Comparison of ENCODE assay signal across 1 cellular context in the genomic region with DNA sequence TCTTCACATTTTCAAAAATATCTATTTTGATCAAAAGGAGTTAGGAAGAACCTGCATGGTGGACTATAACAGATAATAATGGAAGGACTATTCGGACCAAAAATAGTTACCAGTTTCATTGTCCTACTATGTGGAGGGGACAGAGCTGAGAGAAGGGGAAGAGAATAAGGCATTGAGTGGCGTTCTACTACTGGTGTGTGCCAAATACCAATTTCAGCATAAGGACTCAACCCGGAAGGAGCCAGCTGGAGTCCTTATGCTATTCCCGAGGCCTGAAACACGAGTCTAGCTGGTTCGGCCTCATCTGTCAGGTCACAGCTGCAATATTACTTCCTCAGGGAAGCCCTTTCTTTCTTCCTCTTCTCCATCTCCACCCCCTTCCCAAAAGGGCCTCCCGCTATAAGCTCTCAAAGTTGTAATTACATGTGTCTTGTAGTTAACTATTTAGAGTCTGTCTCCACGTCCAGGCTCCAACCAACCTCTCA.
TF ChIP-seq lines count a peak whose summit lies in the region.

No MANE protein-coding gene starts in this region.

TF ChIP-seq in GM12878, 131 proteins besides CTCF, POLR2A, EP300 and RAD21:
- TF ChIP-seq NFYA (IDR thresholded peaks at IDR 0.05; ENCODE audit: borderline replicate concordance, low read depth, low read length), result no peak
- no peak for TF ChIP-seq STAT1 (conservative IDR thresholded peaks at IDR 0.05)
- TF ChIP-seq RELA (IDR thresholded peaks at IDR 0.05; ENCODE audit: borderline replicate concordance, partially characterized antibody), result no peak
- TF ChIP-seq, protein P1, sequence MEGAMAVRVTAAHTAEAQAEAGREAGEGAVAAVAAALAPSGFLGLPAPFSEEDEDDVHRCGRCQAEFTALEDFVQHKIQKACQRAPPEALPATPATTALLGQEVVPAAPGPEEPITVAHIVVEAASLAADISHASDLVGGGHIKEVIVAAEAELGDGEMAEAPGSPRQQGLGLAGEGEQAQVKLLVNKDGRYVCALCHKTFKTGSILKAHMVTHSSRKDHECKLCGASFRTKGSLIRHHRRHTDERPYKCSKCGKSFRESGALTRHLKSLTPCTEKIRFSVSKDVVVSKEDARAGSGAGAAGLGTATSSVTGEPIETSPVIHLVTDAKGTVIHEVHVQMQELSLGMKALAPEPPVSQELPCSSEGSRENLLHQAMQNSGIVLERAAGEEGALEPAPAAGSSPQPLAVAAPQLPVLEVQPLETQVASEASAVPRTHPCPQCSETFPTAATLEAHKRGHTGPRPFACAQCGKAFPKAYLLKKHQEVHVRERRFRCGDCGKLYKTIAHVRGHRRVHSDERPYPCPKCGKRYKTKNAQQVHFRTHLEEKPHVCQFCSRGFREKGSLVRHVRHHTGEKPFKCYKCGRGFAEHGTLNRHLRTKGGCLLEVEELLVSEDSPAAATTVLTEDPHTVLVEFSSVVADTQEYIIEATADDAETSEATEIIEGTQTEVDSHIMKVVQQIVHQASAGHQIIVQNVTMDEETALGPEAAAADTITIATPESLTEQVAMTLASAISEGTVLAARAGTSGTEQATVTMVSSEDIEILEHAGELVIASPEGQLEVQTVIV (IDR thresholded peaks at IDR 0.05; ENCODE audit: borderline replicate concordance, partially characterized antibody), result no peak
- peak in 1 of 2 experiments; percentile 7; a peak in 1 of 4 replicates for TF ChIP-seq IKZF2 (IDR thresholded peaks at IDR 0.05)
- TF ChIP-seq ZBED1 (IDR thresholded peaks at IDR 0.05; ENCODE audit: borderline replicate concordance), result 0 out of 2 replicates have a peak, but pooled peaks have one; percentile 7
- TF ChIP-seq, protein P2, sequence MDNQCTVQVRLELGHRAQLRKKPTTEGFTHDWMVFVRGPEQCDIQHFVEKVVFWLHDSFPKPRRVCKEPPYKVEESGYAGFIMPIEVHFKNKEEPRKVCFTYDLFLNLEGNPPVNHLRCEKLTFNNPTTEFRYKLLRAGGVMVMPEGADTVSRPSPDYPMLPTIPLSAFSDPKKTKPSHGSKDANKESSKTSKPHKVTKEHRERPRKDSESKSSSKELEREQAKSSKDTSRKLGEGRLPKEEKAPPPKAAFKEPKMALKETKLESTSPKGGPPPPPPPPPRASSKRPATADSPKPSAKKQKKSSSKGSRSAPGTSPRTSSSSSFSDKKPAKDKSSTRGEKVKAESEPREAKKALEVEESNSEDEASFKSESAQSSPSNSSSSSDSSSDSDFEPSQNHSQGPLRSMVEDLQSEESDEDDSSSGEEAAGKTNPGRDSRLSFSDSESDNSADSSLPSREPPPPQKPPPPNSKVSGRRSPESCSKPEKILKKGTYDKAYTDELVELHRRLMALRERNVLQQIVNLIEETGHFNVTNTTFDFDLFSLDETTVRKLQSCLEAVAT (IDR thresholded peaks at IDR 0.05), result peak; percentile 55; the same call in 1 of the 2 replicates
